ENCODE assay signal across 10 cellular contexts in genomic region chr15:89664951-89665350, GRCh38. TPM values are rescaled to one million over a fixed set of nuclear protein-coding genes. Genes with fewer than 3 reads are reported as not detected.
DNase-seq lines count a peak whose midpoint lies in the region; ATAC-seq, FAIRE-seq and TF ChIP-seq lines count a peak whose summit lies in the region.
"Had no signal": no experiment of that assay in that cellular context is flagged by ENCODE, and none has a peak within 500 bp of the region (broad histone marks: within the 10 kb centered on the region; RNA-seq: fewer than 3 reads in every experiment).

No MANE protein-coding gene starts in this region.

- peaks cover 16% of the 10 kb centered on the region for H3K4me1 ChIP-seq in GM23338 (ENCODE audit: insufficient read depth)

- no peak overlapping the region for H3K27ac ChIP-seq in GM23338 (ENCODE audit: low read depth)
- H3K27ac ChIP-seq in skin epidermis = peak overlapping the region in 15 of 21 experiments; percentile 2 to 93 (median 78)

- no peaks in the 10 kb centered on the region for H3K36me3 ChIP-seq in GM23338 (ENCODE audit: insufficient read depth)

- peaks cover 19% of the 10 kb centered on the region for H3K4me1 Mint-ChIP-seq in GM23338

- CTCF ChIA-PET in GM10248 (lab: Yijun Ruan, JAX) = interaction anchor here (1.1 to 5.4 kb wide), 4 partner anchors 8 to 75 kb away, joined by 3 to 20 read pairs (median 4); no protein-coding TSS in a partner anchor

- DNase-seq in GM23338 (ENCODE audit: low spot score) = no peak
- peak; percentile 20 for DNase-seq in RPMI7951 (ENCODE audit: low read depth)
- DNase-seq in foreskin fibroblast = peak; percentile 7 to 28
- no peak for DNase-seq in GM10248 (ENCODE audit: extremely low spot score)
- DNase-seq in frontal cortex (ENCODE audit: low spot score in 2 of 2) = no peak
- DNase-seq: activated CD8-positive, alpha-beta memory T cell treated with anti-CD3 and anti-CD28 coated beads, Interleukin-2, amount 50 U/mL, for 4 hours; NCI-H446 treated with DMSO at 0.1 percent for 48 hours had no signal

- H3K27me3 ChIP-seq in GM23338 (ENCODE audit: insufficient read depth) = peaks cover 20% of the 10 kb centered on the region

- POLR2A ChIA-PET in GM10248 (lab: Yijun Ruan, JAX) = no interaction called here

- H2AFZ ChIP-seq in GM23338 = peak overlapping the region; percentile 87

- TF ChIP-seq CTCF in GM23338 (conservative IDR thresholded peaks at IDR 0.05; ENCODE audit: low read depth in 2 of 2) (no peak), foreskin fibroblast (IDR thresholded peaks at IDR 0.05; ENCODE audit: low read depth, low read length) (no peak), GM10248 (IDR thresholded peaks at IDR 0.05; ENCODE audit: control extremely low read depth, extremely low read depth, low read depth, missing control alignments) (no peak)

- H3K4me3 Mint-ChIP-seq in GM23338 = peak overlapping the region; percentile 67

- FAIRE-seq in frontal cortex (lab: Jason Lieb, UNC) = no peak
- FAIRE-seq: small intestine had no signal

- H4K20me1 ChIP-seq in GM23338 (replicated peaks; ENCODE audit: insufficient read depth) = no peaks in the 10 kb centered on the region

- H3K79me2 ChIP-seq in GM23338 (replicated peaks; ENCODE audit: insufficient read depth) = no peaks in the 10 kb centered on the region

- ATAC-seq in GM23338 (no peak), GM19467 (IDR thresholded peaks at IDR 0.05; ENCODE audit: unreplicated experiment) (no peak)

- no peaks in the 10 kb centered on the region for H3K9me2 ChIP-seq in GM23338 (ENCODE audit: insufficient read depth)

- peak overlapping the region; percentile 90 for H3K4me2 ChIP-seq in GM23338

- H3K9me3 Mint-ChIP-seq in GM23338 = no peaks in the 10 kb centered on the region; the same call in 2 of the 3 replicates

- peaks cover 15% of the 10 kb centered on the region for H3K27me3 Mint-ChIP-seq in GM23338 (ENCODE audit: insufficient read depth, low read depth, poor library complexity)

- no peak overlapping the region for H3K27ac Mint-ChIP-seq in GM23338

- no peaks in the 10 kb centered on the region for H3K36me3 Mint-ChIP-seq in GM23338 (ENCODE audit: low read depth)

- no peaks in the 10 kb centered on the region for H3F3A ChIP-seq in GM23338 (replicated peaks; ENCODE audit: low read depth)

- H3K4me3 ChIP-seq in GM23338 (peak overlapping the region; percentile 60), foreskin fibroblast (ENCODE audit: low read depth in 1 of 2, low read length in 2 of 2) (peak overlapping the region; percentile 36), skin epidermis (peak overlapping the region in 6 of 7 experiments; percentile 13 to 40 (median 32))

TF ChIP-seq in GM23338, 12 proteins besides CTCF, POLR2A, EP300 and RAD21:
- TF ChIP-seq ZNF114 (CRISPR knock-in tag; IDR thresholded peaks at IDR 0.05) = no peak

RNA-seq across cellular contexts. Expression of gene KIF7, which starts 9.7 kb away (rescaled TPM):
- 13.4 and 20.1 TPM in 2 replicates for total RNA-seq in GM23338 (2014; rRNA removed; shearing (Covaris generic))
- 4.3 and 4.6 TPM in 2 replicates for polyA plus RNA-seq in GM23338 (2016; fragmentation: Nextera tagmentation; extraction: Ambion mirVana)
- 2.9 and 4.7 TPM in 2 replicates for total RNA-seq in RPMI7951 (2014; rRNA removed; shearing (Covaris generic))
- total RNA-seq in frontal cortex = 4.9 TPM

RNA-seq across cellular contexts. Expression of gene PLIN1, which starts 14.2 kb away (rescaled TPM):
- total RNA-seq in GM23338 (2014; rRNA removed; shearing (Covaris generic)) = 0.50 and 0.90 TPM in 2 replicates
- polyA plus RNA-seq in GM23338 (2016; fragmentation: Nextera tagmentation; extraction: Ambion mirVana) = 0.21 and 0.45 TPM in 2 replicates
- total RNA-seq in RPMI7951 (2014; rRNA removed; shearing (Covaris generic)) = 0.20 TPM in 1 of 2 replicates, not detected in the other
- under 0.01 TPM for total RNA-seq in frontal cortex

RNA-seq across cellular contexts. Expression of gene PEX11A, which starts 25.6 kb away (rescaled TPM):
- total RNA-seq in GM23338 (2014; rRNA removed; shearing (Covaris generic)) = 4.5 and 4.8 TPM in 2 replicates
- 2.1 and 3.9 TPM in 2 replicates for polyA plus RNA-seq in GM23338 (2016; fragmentation: Nextera tagmentation; extraction: Ambion mirVana)
- total RNA-seq in RPMI7951 (2014; rRNA removed; shearing (Covaris generic)) = 12.6 and 15.9 TPM in 2 replicates
- 12.6 TPM for total RNA-seq in frontal cortex

RNA-seq across cellular contexts. Expression of gene WDR93, which starts 25.7 kb away (rescaled TPM):
- total RNA-seq in GM23338 (2014; rRNA removed; shearing (Covaris generic)) = 0.14 TPM in 1 of 2 replicates, not detected in the other
- not detected in 2 replicates for polyA plus RNA-seq in GM23338 (2016; fragmentation: Nextera tagmentation; extraction: Ambion mirVana)
- 0.10 and 0.48 TPM in 2 replicates for total RNA-seq in RPMI7951 (2014; rRNA removed; shearing (Covaris generic))
- 0.41 TPM for total RNA-seq in frontal cortex

Comparison
In these comparisons a context has a peak if more than half of its experiments do, and no peak if none do; other contexts are left out.
1. DNase-seq: peak in RPMI7951 (single experiment) and foreskin fibroblast (2 of 2); none in GM23338 (single experiment), GM10248 (single experiment) and frontal cortex (0 of 2).
2. Peak in every context shown above with its lines, with median percentiles within 50 percentile points of each other: H3K4me3 ChIP-seq.